In genomic region chr12:70964867-70965469, GRCh38 we compare ENCODE assay signal across 30 cellular contexts. TPM values are rescaled to one million over a fixed set of nuclear protein-coding genes. Genes with fewer than 3 reads are reported as not detected.
"Had no signal": no experiment of that assay in that cellular context is flagged by ENCODE, and none has a peak within 500 bp of the region (broad histone marks: within the 10 kb centered on the region; RNA-seq: fewer than 3 reads in every experiment).

No MANE protein-coding gene starts in this region.

- H3K9me3 Mint-ChIP-seq: nephron progenitor cell; stimulated activated naive B cell treated with anti-CD40 and anti-IgM and Interleukin-4, amounts not matched to agents 10 μg/mL and 1 μg/mL and 100 μg/mL, for 72 hours had no signal

- H3K9me3 ChIP-seq: pancreas, prostate gland, right atrium auricular region, stomach, thyroid gland had no signal

- H3K36me3 ChIP-seq: pancreas, prostate gland, right atrium auricular region, stomach, thyroid gland had no signal

- H3K4me1 Mint-ChIP-seq: activated naive CD4-positive, alpha-beta T cell treated with anti-CD3 and anti-CD28 coated beads, Interleukin-2, amount 50 U/mL, for 24 hours; activated naive CD8-positive, alpha-beta T cell treated with anti-CD3 and anti-CD28 coated beads, Interleukin-2, amount 50 U/mL, for 24 hours; activated T-helper 17 cell treated with anti-CD3 and anti-CD28 coated beads, Interleukin-2, amount 50 U/mL, for 72 hours; naive B cell had no signal

- H3K27me3 Mint-ChIP-seq: activated naive CD4-positive, alpha-beta T cell treated with anti-CD3 and anti-CD28 coated beads, Interleukin-2, amount 50 U/mL, for 24 hours; activated naive CD8-positive, alpha-beta T cell treated with anti-CD3 and anti-CD28 coated beads, Interleukin-2, amount 50 U/mL, for 24 hours; activated T-cell treated with anti-CD3 and anti-CD28 coated beads, Interleukin-2, amount 50 U/mL, for 24 hours; activated T-helper 17 cell treated with anti-CD3 and anti-CD28 coated beads, Interleukin-2, amount 50 U/mL, for 72 hours; effector memory CD8-positive, alpha-beta T cell; naive B cell; stimulated activated naive B cell treated with anti-CD40 and anti-IgM and Interleukin-4, amounts not matched to agents 10 μg/mL and 1 μg/mL and 100 μg/mL, for 72 hours had no signal

- H3K4me1 ChIP-seq: prostate gland, right atrium auricular region, stomach had no signal

- H3K4me3 ChIP-seq: pancreas, prostate gland, right atrium auricular region, stomach, thyroid gland had no signal

- H3K27ac Mint-ChIP-seq: activated naive CD4-positive, alpha-beta T cell treated with anti-CD3 and anti-CD28 coated beads, Interleukin-2, amount 50 U/mL, for 24 hours; activated naive CD8-positive, alpha-beta T cell treated with anti-CD3 and anti-CD28 coated beads, Interleukin-2, amount 50 U/mL, for 24 hours; activated T-cell treated with anti-CD3 and anti-CD28 coated beads, Interleukin-2, amount 50 U/mL, for 24 hours; activated T-helper 17 cell treated with anti-CD3 and anti-CD28 coated beads, Interleukin-2, amount 50 U/mL, for 72 hours; effector memory CD8-positive, alpha-beta T cell; naive B cell; stimulated activated naive B cell treated with anti-CD40 and anti-IgM and Interleukin-4, amounts not matched to agents 10 μg/mL and 1 μg/mL and 100 μg/mL, for 72 hours had no signal

- DNase-seq: activated CD4-positive, alpha-beta T cell treated with anti-CD3 and anti-CD28 coated beads for 4 hours; activated CD4-positive, alpha-beta T cell treated with anti-CD3 and anti-CD28 coated beads, Interleukin-2, amount 50 U/mL, for 4 hours; activated CD8-positive, alpha-beta memory T cell treated with anti-CD3 and anti-CD28 coated beads for 24 hours; activated naive CD8-positive, alpha-beta T cell treated with anti-CD3 and anti-CD28 coated beads, Interleukin-2, amount 50 U/mL, for 24 hours; activated T-cell treated with anti-CD3 and anti-CD28 coated beads, Interleukin-2, amount 50 U/mL, for 24 hours; amygdala; caudate nucleus; cortex of kidney; effector memory CD8-positive, alpha-beta T cell; head of caudate nucleus; hippocampal formation; kidney glomerular epithelial cell; naive B cell; nephron progenitor cell; pancreas; stimulated activated CD4-positive, alpha-beta T cell treated with anti-CD3 and anti-CD28 coated beads, Interleukin-15, amount 100 ng/mL, for 24 hours; stimulated activated CD4-positive, alpha-beta T cell treated with anti-CD3 and anti-CD28 coated beads, Interleukin-2, amount 100 ng/mL, for 24 hours; stimulated activated naive B cell treated with anti-CD40 and anti-IgM and Interleukin-4, amounts not matched to agents 10 μg/mL and 1 μg/mL and 100 μg/mL, for 72 hours; stomach; thyroid gland had no signal

- H3K4me3 Mint-ChIP-seq: activated naive CD4-positive, alpha-beta T cell treated with anti-CD3 and anti-CD28 coated beads, Interleukin-2, amount 50 U/mL, for 24 hours; activated naive CD8-positive, alpha-beta T cell treated with anti-CD3 and anti-CD28 coated beads, Interleukin-2, amount 50 U/mL, for 24 hours; activated T-cell treated with anti-CD3 and anti-CD28 coated beads, Interleukin-2, amount 50 U/mL, for 24 hours; activated T-helper 17 cell treated with anti-CD3 and anti-CD28 coated beads, Interleukin-2, amount 50 U/mL, for 72 hours; effector memory CD8-positive, alpha-beta T cell; naive B cell; nephron progenitor cell; stimulated activated naive B cell treated with anti-CD40 and anti-IgM and Interleukin-4, amounts not matched to agents 10 μg/mL and 1 μg/mL and 100 μg/mL, for 72 hours had no signal

- H3K27ac ChIP-seq: pancreas, prostate gland, right atrium auricular region, stomach, thyroid gland had no signal

- H3K36me3 Mint-ChIP-seq: activated naive CD4-positive, alpha-beta T cell treated with anti-CD3 and anti-CD28 coated beads, Interleukin-2, amount 50 U/mL, for 24 hours; naive B cell; stimulated activated naive B cell treated with anti-CD40 and anti-IgM and Interleukin-4, amounts not matched to agents 10 μg/mL and 1 μg/mL and 100 μg/mL, for 72 hours had no signal

- FAIRE-seq: endothelial cell of umbilical vein, pancreas had no signal

- ATAC-seq: activated naive CD8-positive, alpha-beta T cell treated with anti-CD3 and anti-CD28 coated beads, Interleukin-2, amount 50 U/mL, for 24 hours; activated T-helper 17 cell treated with anti-CD3 and anti-CD28 coated beads, Interleukin-2, amount 50 U/mL, for 72 hours; effector memory CD8-positive, alpha-beta T cell; left lobe of liver; pancreas; stimulated activated naive B cell treated with anti-CD40 and anti-IgM and Interleukin-4, amounts not matched to agents 10 μg/mL and 1 μg/mL and 100 μg/mL, for 72 hours had no signal

- H3K27me3 ChIP-seq: pancreas, right atrium auricular region, stomach, thyroid gland had no signal

RNA-seq across cellular contexts. Expression of gene PTPRR, which starts 44.4 kb away (rescaled TPM):
- total RNA-seq: activated T-helper 17 cell treated with anti-CD3 and anti-CD28 coated beads, Interleukin-2, amount 50 U/mL, for 72 hours; chondrocyte; fibroblast of villous mesenchyme; left lobe of liver; lung microvascular endothelial cell; T-helper 1 cell treated with Interleukin-12 subunit alpha and Interleukin-12 subunit beta and Interleukin-4 antibody, amounts not matched to agents 30 ng/mL and 1 ng/mL, for 36 hours had no signal
